In genomic region chr10:132574783-132575319, GRCh38 we compare ENCODE assay signal across 10 cellular contexts. TPM values are rescaled to one million over a fixed set of nuclear protein-coding genes. Genes with fewer than 3 reads are reported as not detected.
A peak's percentile ranks its signal among the peaks of the same experiment; 100 is the strongest.
DNase-seq lines count a peak whose midpoint lies in the region; ATAC-seq and TF ChIP-seq lines count a peak whose summit lies in the region.
"Had no signal": no experiment of that assay in that cellular context is flagged by ENCODE, and none has a peak within 500 bp of the region (broad histone marks: within the 10 kb centered on the region; RNA-seq: fewer than 3 reads in every experiment).

No MANE protein-coding gene starts in this region.

- TF ChIP-seq CTCF in thyroid gland (IDR thresholded peaks at IDR 0.05) = no peak

- no peaks in the 10 kb centered on the region for H3K36me3 ChIP-seq in thyroid gland

- WGBS in thyroid gland, 2 donors = 34 to 73% methylated on average over 9 to 17 of the region's 19 CpGs

- H3K4me1 ChIP-seq in thyroid gland = peaks cover 51 to 55% of the 10 kb centered on the region in 2 donors

- H3K27ac ChIP-seq in thyroid gland = peak overlapping the region; percentile 27 to 72 (median 38)

- no peak for ATAC-seq in activated T-cell treated with anti-CD3 and anti-CD28 coated beads, Interleukin-2, amount 50 U/mL, for 72 hours (replicated peaks in 1 of 2)
- no peak for ATAC-seq in activated T-cell treated with anti-CD3 and anti-CD28 coated beads, Interleukin-2, amount 50 U/mL, for 4 hours
- ATAC-seq in HG03457 (IDR thresholded peaks at IDR 0.05; ENCODE audit: unreplicated experiment) (no peak), HG03521 (IDR thresholded peaks at IDR 0.05; ENCODE audit: unreplicated experiment) (no peak)
- ATAC-seq: K562 had no signal

- peaks cover 0 to 2% of the 10 kb centered on the region in 2 donors for H3K36me3 Mint-ChIP-seq in activated T-cell treated with anti-CD3 and anti-CD28 coated beads, Interleukin-2, amount 50 U/mL, for 72 hours (ENCODE audit: insufficient read depth in 2 of 2)
- no peaks in the 10 kb centered on the region for H3K36me3 Mint-ChIP-seq in activated T-cell treated with anti-CD3 and anti-CD28 coated beads, Interleukin-2, amount 50 U/mL, for 4 hours (ENCODE audit: insufficient read depth)

- intact Hi-C loops in thyroid gland (cut with DNase I) = no loop called here

- TF ChIP-seq POLR2A in thyroid gland (IDR thresholded peaks at IDR 0.05) = no peak

- H3K4me3 Mint-ChIP-seq in activated T-cell treated with anti-CD3 and anti-CD28 coated beads, Interleukin-2, amount 50 U/mL, for 72 hours = peak overlapping the region; percentile 29 to 62
- no peak overlapping the region for H3K4me3 Mint-ChIP-seq in activated T-cell treated with anti-CD3 and anti-CD28 coated beads, Interleukin-2, amount 50 U/mL, for 4 hours

- H3K4me3 ChIP-seq in thyroid gland (replicated peaks in 1 of 3) = no peak overlapping the region
- H3K4me3 ChIP-seq: K562 had no signal

- H3K9me3 ChIP-seq in thyroid gland = no peaks in the 10 kb centered on the region

- H3K4me1 Mint-ChIP-seq in activated T-cell treated with anti-CD3 and anti-CD28 coated beads, Interleukin-2, amount 50 U/mL, for 72 hours (ENCODE audit: low read depth) = peaks cover 12% of the 10 kb centered on the region
- peaks cover 24% of the 10 kb centered on the region for H3K4me1 Mint-ChIP-seq in activated T-cell treated with anti-CD3 and anti-CD28 coated beads, Interleukin-2, amount 50 U/mL, for 4 hours (ENCODE audit: low read depth)

- H3K9me3 Mint-ChIP-seq in activated T-cell treated with anti-CD3 and anti-CD28 coated beads, Interleukin-2, amount 50 U/mL, for 72 hours = no peaks in the 10 kb centered on the region
- no peaks in the 10 kb centered on the region for H3K9me3 Mint-ChIP-seq in activated T-cell treated with anti-CD3 and anti-CD28 coated beads, Interleukin-2, amount 50 U/mL, for 4 hours

- no peak for DNase-seq in activated T-cell treated with anti-CD3 and anti-CD28 coated beads, Interleukin-2, amount 50 U/mL, for 72 hours
- DNase-seq in activated T-cell treated with anti-CD3 and anti-CD28 coated beads, Interleukin-2, amount 50 U/mL, for 4 hours = no peak
- peak; percentile 21 for DNase-seq in SKM-1 treated with dmso at 0.1 percent for 144 hours (lab: John Stamatoyannopoulos, UW; ENCODE audit: unreplicated experiment)
- peak; percentile 43 for DNase-seq in iris pigment epithelial cell (ENCODE audit: low read depth)
- peak; percentile 75 to 81 for DNase-seq in thyroid gland
- DNase-seq in NCI-H187 treated with DMSO at 0.1 percent for 48 hours (lab: John Stamatoyannopoulos, UW) = no peak
- DNase-seq: stimulated activated CD4-positive, alpha-beta T cell treated with anti-CD3 and anti-CD28 coated beads, Interleukin-12 subunit alpha, Interleukin-12 subunit beta, amount 100 ng/mL, for 4 hours had no signal

- no peak overlapping the region for H3K27ac Mint-ChIP-seq in activated T-cell treated with anti-CD3 and anti-CD28 coated beads, Interleukin-2, amount 50 U/mL, for 72 hours

- no peaks in the 10 kb centered on the region for H3K27me3 ChIP-seq in thyroid gland

- H3K27me3 Mint-ChIP-seq in activated T-cell treated with anti-CD3 and anti-CD28 coated beads, Interleukin-2, amount 50 U/mL, for 72 hours (ENCODE audit: low read depth) = no peaks in the 10 kb centered on the region
- H3K27me3 Mint-ChIP-seq in activated T-cell treated with anti-CD3 and anti-CD28 coated beads, Interleukin-2, amount 50 U/mL, for 4 hours (ENCODE audit: low read depth) = no peaks in the 10 kb centered on the region

RNA-seq across cellular contexts. Expression of gene INPP5A, which starts 37.3 kb away (rescaled TPM):
- total RNA-seq in activated T-cell treated with anti-CD3 and anti-CD28 coated beads, Interleukin-2, amount 50 U/mL, for 72 hours = 10 to 100 TPM; 11.0 to 14.9 TPM
- 1 to 10 TPM; 5.8 to 8.8 (median 6.9) TPM for total RNA-seq in activated T-cell treated with anti-CD3 and anti-CD28 coated beads, Interleukin-2, amount 50 U/mL, for 4 hours
- total RNA-seq in thyroid gland = 10 to 100 TPM; 30.4 to 75.8 (median 41.1) TPM

Comparison
In these comparisons a context has a peak if more than half of its experiments do, and no peak if none do; other contexts are left out.
1. DNase-seq: peak in SKM-1 treated with dmso at 0.1 percent for 144 hours (single experiment), iris pigment epithelial cell (single experiment) and thyroid gland (2 of 2); none in activated T-cell treated with anti-CD3 and anti-CD28 coated beads, Interleukin-2, amount 50 U/mL, for 72 hours (0 of 2), activated T-cell treated with anti-CD3 and anti-CD28 coated beads, Interleukin-2, amount 50 U/mL, for 4 hours (single experiment) and NCI-H187 treated with DMSO at 0.1 percent for 48 hours (single experiment).